Comparison of ENCODE assay signal across 8 cellular contexts in genomic region chr11:119144825-119145476, GRCh38. TPM values are rescaled to one million over a fixed set of nuclear protein-coding genes. Genes with fewer than 3 reads are reported as not detected.
DNase-seq lines count a peak whose midpoint lies in the region; ATAC-seq and TF ChIP-seq lines count a peak whose summit lies in the region.

No MANE protein-coding gene starts in this region.

- no peak overlapping the region for H4K8ac ChIP-seq in mesendoderm (ENCODE audit: low read depth, low read length)

- WGBS in SK-N-SH (ENCODE audit: low lambda C conversion rate) = 19% methylated on average over 6 of the region's 7 CpGs
- WGBS in endodermal cell (ENCODE audit: insufficient coverage in 1 of 2, insufficient read length in 1 of 2), 2 experiments = 36% methylated on average over 5 of the region's 7 CpGs; no CpG with 5 or more reads in 1 of the 2 experiments
- WGBS in mesendoderm (ENCODE audit: extremely low coverage, insufficient coverage, low lambda C conversion rate) = no CpG with 5 or more reads among the region's 7 CpGs

- no peaks in the 10 kb centered on the region for H3F3A ChIP-seq in Loucy (ENCODE audit: low read depth)
- H3F3A ChIP-seq in SK-N-SH (replicated peaks; ENCODE audit: insufficient read depth) = no peaks in the 10 kb centered on the region

- H3K4me1 ChIP-seq in Loucy (ENCODE audit: insufficient read depth, low read length, poor library complexity, severe bottlenecking) (peaks cover 12% of the 10 kb centered on the region), SK-N-SH (ENCODE audit: control insufficient read depth in 1 of 2, insufficient read depth in 2 of 2, low read depth in 1 of 2, low read length in 1 of 2) (peaks cover 0 to 13% of the 10 kb centered on the region in 2 experiments; a peak in 1 of 4 replicates), endodermal cell (ENCODE audit: control insufficient read depth, insufficient read depth, low read length) (peaks cover 8% of the 10 kb centered on the region), mesendoderm (ENCODE audit: control insufficient read depth, low read depth, low read length) (peaks cover 3% of the 10 kb centered on the region)

- no peak for TF ChIP-seq EP300 in SK-N-SH (IDR thresholded peaks at IDR 0.05; ENCODE audit: borderline replicate concordance in 1 of 2, low read depth in 1 of 2, low read length in 1 of 2)

- ATAC-seq in HG03378 (IDR thresholded peaks at IDR 0.05; ENCODE audit: unreplicated experiment) (no peak), GM21381 (IDR thresholded peaks at IDR 0.05; ENCODE audit: unreplicated experiment) (no peak)

- peak overlapping the region; percentile 56 for H3K56ac ChIP-seq in mesendoderm (ENCODE audit: low read length)

- no peak overlapping the region for H2AK5ac ChIP-seq in mesendoderm (ENCODE audit: low read length)

- no peaks in the 10 kb centered on the region for H3K9me2 ChIP-seq in Loucy (replicated peaks; ENCODE audit: low read depth, low read length)
- H3K9me2 ChIP-seq in SK-N-SH = no peaks in the 10 kb centered on the region

- TF ChIP-seq RAD21 in SK-N-SH (IDR thresholded peaks at IDR 0.05; ENCODE audit: low read length) = peak; percentile 68

- no peak overlapping the region for H2BK15ac ChIP-seq in mesendoderm (replicated peaks; ENCODE audit: low read depth)

- H3K27ac ChIP-seq in SK-N-SH (ENCODE audit: low read depth in 2 of 2, low read length in 1 of 2) (no peak overlapping the region), endodermal cell (ENCODE audit: low read depth, low read length) (no peak overlapping the region), mesendoderm (ENCODE audit: low read depth, low read length) (no peak overlapping the region)

- peaks cover 4% of the 10 kb centered on the region for H3K27me3 ChIP-seq in Loucy (ENCODE audit: insufficient read depth, low read length, poor library complexity, severe bottlenecking)
- no peaks in the 10 kb centered on the region; the same call in 1 of the 2 replicates for H3K27me3 ChIP-seq in SK-N-SH (ENCODE audit: insufficient read depth)
- peaks cover 21% of the 10 kb centered on the region for H3K27me3 ChIP-seq in endodermal cell (ENCODE audit: control insufficient read depth, insufficient read depth, low read length, poor library complexity, severe bottlenecking)
- peaks cover 1% of the 10 kb centered on the region for H3K27me3 ChIP-seq in mesendoderm (ENCODE audit: insufficient read depth, low read length, poor library complexity)

- H3K9ac ChIP-seq in Loucy (ENCODE audit: low read depth, low read length, poor library complexity, severe bottlenecking) (no peak overlapping the region), SK-N-SH (no peak overlapping the region), endodermal cell (ENCODE audit: extremely low read depth, low read length, poor library complexity, severe bottlenecking) (no peak overlapping the region), mesendoderm (ENCODE audit: low read length) (peak overlapping the region; percentile 30)

- H3K23ac ChIP-seq in mesendoderm (ENCODE audit: low read length) = no peak overlapping the region

- H3K4me2 ChIP-seq in Loucy (ENCODE audit: low read depth, low read length, poor library complexity, severe bottlenecking) = no peak overlapping the region
- H3K4me2 ChIP-seq in SK-N-SH = no peak overlapping the region
- no peak overlapping the region for H3K4me2 ChIP-seq in mesendoderm (ENCODE audit: low read length)

- TF ChIP-seq CTCF in GM12865 (IDR thresholded peaks at IDR 0.05; ENCODE audit: insufficient read depth, low read depth, low read length, missing control alignments) (peak; percentile 61), Loucy (conservative IDR thresholded peaks at IDR 0.05; ENCODE audit: low read length) (peak; percentile 64), SK-N-SH (IDR thresholded peaks at IDR 0.05) (peak; percentile 60), endodermal cell (conservative IDR thresholded peaks at IDR 0.05) (peak; percentile 83)

- H3K4me3 ChIP-seq in GM12865 (ENCODE audit: low read depth, low read length) = no peak overlapping the region
- H3K4me3 ChIP-seq in Loucy (ENCODE audit: low read length, poor library complexity, severe bottlenecking) = no peak overlapping the region
- H3K4me3 ChIP-seq in SK-N-SH (ENCODE audit: low read depth in 2 of 2, low read length in 1 of 2) = no peak overlapping the region
- H3K4me3 ChIP-seq in endodermal cell (ENCODE audit: low read length) = no peak overlapping the region
- H3K4me3 ChIP-seq in mesendoderm (ENCODE audit: low read length) = no peak overlapping the region

- H3K27me3 Mint-ChIP-seq in endodermal cell (ENCODE audit: insufficient read depth) = peaks cover 36% of the 10 kb centered on the region

- CTCF ChIA-PET in SK-N-SH (lab: Yijun Ruan, JAX) = interaction anchor here (0.6 to 4.7 kb wide), 30 partner anchors 8 to 429 kb away, joined by 3 to 35 read pairs (median 4); partner anchors contain the start of genes HINFP, MCAM, NHERF4 and NLRX1

- H3K9me3 ChIP-seq in Loucy (ENCODE audit: insufficient read depth, low read depth, low read length) (no peaks in the 10 kb centered on the region), SK-N-SH (no peaks in the 10 kb centered on the region), endodermal cell (ENCODE audit: control insufficient read depth, low read length) (no peaks in the 10 kb centered on the region)

- H3K4me1 Mint-ChIP-seq in endodermal cell = peaks cover 15% of the 10 kb centered on the region

- H3K36me3 Mint-ChIP-seq in endodermal cell (ENCODE audit: low read depth) = no peaks in the 10 kb centered on the region

- H3K18ac ChIP-seq in mesendoderm (ENCODE audit: low read length) = no peak overlapping the region

- H3K27ac Mint-ChIP-seq in endodermal cell = peak overlapping the region; percentile 26

- H3K4ac ChIP-seq in mesendoderm (ENCODE audit: low read depth, low read length) = no peak overlapping the region

- DNase-seq in AG08395 (ENCODE audit: low spot score) (peak; percentile 87), GM12865 (ENCODE audit: low read depth) (peak; percentile 77), SK-N-SH (peak; percentile 93), endodermal cell (peak; percentile 95), mesendoderm (peak; percentile 94)

- H3K79me2 ChIP-seq in Loucy (ENCODE audit: insufficient read depth, low read length) = no peaks in the 10 kb centered on the region
- no peaks in the 10 kb centered on the region for H3K79me2 ChIP-seq in SK-N-SH (ENCODE audit: insufficient read depth)
- no peaks in the 10 kb centered on the region for H3K79me2 ChIP-seq in mesendoderm (ENCODE audit: control insufficient read depth, insufficient read depth, low read length)

- H2BK5ac ChIP-seq in mesendoderm (ENCODE audit: low read length) = no peak overlapping the region

- H3K36me3 ChIP-seq in Loucy (ENCODE audit: insufficient read depth, low read length) (no peaks in the 10 kb centered on the region), SK-N-SH (replicated peaks in 1 of 2; ENCODE audit: control insufficient read depth in 1 of 2, insufficient read depth in 2 of 2, low read length in 1 of 2) (no peaks in the 10 kb centered on the region), endodermal cell (ENCODE audit: control insufficient read depth, insufficient read depth, low read length) (no peaks in the 10 kb centered on the region), mesendoderm (ENCODE audit: control insufficient read depth, insufficient read depth, low read length) (no peaks in the 10 kb centered on the region)

- no peak overlapping the region for H2BK120ac ChIP-seq in mesendoderm (ENCODE audit: low read depth, low read length)

- POLR2A ChIA-PET in SK-N-SH (lab: Yijun Ruan, JAX) = no interaction called here

- H4K20me1 ChIP-seq in Loucy (ENCODE audit: insufficient read depth, low read length, poor library complexity, severe bottlenecking) = no peaks in the 10 kb centered on the region
- H4K20me1 ChIP-seq in SK-N-SH (ENCODE audit: insufficient read depth) = no peaks in the 10 kb centered on the region

- H4K5ac ChIP-seq in mesendoderm (ENCODE audit: low read length) = no peak overlapping the region

- peak overlapping the region; percentile 55 for H2AFZ ChIP-seq in Loucy (ENCODE audit: low read length)
- no peak overlapping the region for H2AFZ ChIP-seq in SK-N-SH (ENCODE audit: low read depth)

- no peaks in the 10 kb centered on the region for H3K9me3 Mint-ChIP-seq in endodermal cell

- no peak overlapping the region for H3K4me3 Mint-ChIP-seq in endodermal cell

- H3K79me1 ChIP-seq in mesendoderm (ENCODE audit: low read length) = no peaks in the 10 kb centered on the region

RNA-seq across cellular contexts. Expression of gene ABCG4, which starts 3.9 kb away (rescaled TPM):
- 0.50 and 0.72 TPM in 2 replicates for polyA plus RNA-seq in SK-N-SH (2012; rRNA removed)
- polyA plus RNA-seq in SK-N-SH (2012; cell fraction: cytosol; rRNA removed) = 0.27 and 0.38 TPM in 2 replicates
- polyA plus RNA-seq in SK-N-SH (2012; cell fraction: nucleus; rRNA removed) = 2.5 and 3.0 TPM in 2 replicates
- 1 to 10 TPM; 1.5 to 1.8 TPM for total RNA-seq in endodermal cell
- 1.0 TPM for polyA plus RNA-seq in endodermal cell (2013, experiment 1 of 2)
- 0.83 TPM for polyA plus RNA-seq in endodermal cell (2013, experiment 2 of 2)
- 0.24 TPM for polyA plus RNA-seq in mesendoderm (2013, experiment 1 of 2)
- 0.22 TPM for polyA plus RNA-seq in mesendoderm (2013, experiment 2 of 2)

RNA-seq across cellular contexts. Expression of gene HINFP, which starts 23.6 kb away (rescaled TPM):
- polyA plus RNA-seq in SK-N-SH (2012; rRNA removed) = 21.8 and 36.1 TPM in 2 replicates
- 10.6 and 14.6 TPM in 2 replicates for polyA plus RNA-seq in SK-N-SH (2012; cell fraction: cytosol; rRNA removed)
- polyA plus RNA-seq in SK-N-SH (2012; cell fraction: nucleus; rRNA removed) = 113 and 143 TPM in 2 replicates
- 10 to 100 TPM; 43.8 to 44.8 TPM for total RNA-seq in endodermal cell
- 30.6 TPM for polyA plus RNA-seq in endodermal cell (2013, experiment 1 of 2)
- polyA plus RNA-seq in endodermal cell (2013, experiment 2 of 2) = 30.8 TPM
- 17.5 TPM for polyA plus RNA-seq in mesendoderm (2013, experiment 1 of 2)
- polyA plus RNA-seq in mesendoderm (2013, experiment 2 of 2) = 18.8 TPM

RNA-seq across cellular contexts. Expression of gene NLRX1, which starts 23.6 kb away (rescaled TPM):
- polyA plus RNA-seq in SK-N-SH (2012; rRNA removed) = 13.7 and 13.8 TPM in 2 replicates
- polyA plus RNA-seq in SK-N-SH (2012; cell fraction: cytosol; rRNA removed) = 4.3 and 8.4 TPM in 2 replicates
- 18.5 and 18.6 TPM in 2 replicates for polyA plus RNA-seq in SK-N-SH (2012; cell fraction: nucleus; rRNA removed)
- total RNA-seq in endodermal cell = 10 to 100 TPM; 21.8 to 29.6 TPM
- 11.7 TPM for polyA plus RNA-seq in endodermal cell (2013, experiment 1 of 2)
- 9.7 TPM for polyA plus RNA-seq in endodermal cell (2013, experiment 2 of 2)
- polyA plus RNA-seq in mesendoderm (2013, experiment 1 of 2) = 4.8 TPM
- polyA plus RNA-seq in mesendoderm (2013, experiment 2 of 2) = 4.5 TPM

RNA-seq across cellular contexts. Expression of gene C2CD2L, which starts 37.8 kb away (rescaled TPM):
- 7.6 and 8.6 TPM in 2 replicates for polyA plus RNA-seq in SK-N-SH (2012; rRNA removed)
- 3.5 and 5.3 TPM in 2 replicates for polyA plus RNA-seq in SK-N-SH (2012; cell fraction: cytosol; rRNA removed)
- polyA plus RNA-seq in SK-N-SH (2012; cell fraction: nucleus; rRNA removed) = 27.1 and 27.9 TPM in 2 replicates
- total RNA-seq in endodermal cell = 1 to 10 TPM; 2.4 to 3.1 TPM
- 6.7 TPM for polyA plus RNA-seq in endodermal cell (2013, experiment 1 of 2)
- 6.3 TPM for polyA plus RNA-seq in endodermal cell (2013, experiment 2 of 2)
- polyA plus RNA-seq in mesendoderm (2013, experiment 1 of 2) = 2.1 TPM
- polyA plus RNA-seq in mesendoderm (2013, experiment 2 of 2) = 2.0 TPM

RNA-seq across cellular contexts. Expression of gene NHERF4, which starts 40.3 kb away (rescaled TPM):
- polyA plus RNA-seq in SK-N-SH (2012; rRNA removed) = not detected in 2 replicates
- polyA plus RNA-seq in SK-N-SH (2012; cell fraction: cytosol; rRNA removed) = not detected in 2 replicates
- polyA plus RNA-seq in SK-N-SH (2012; cell fraction: nucleus; rRNA removed) = 0.05 and 0.17 TPM in 2 replicates
- total RNA-seq in endodermal cell = under 1 TPM; 0.11 to 0.97 TPM
- not detected for polyA plus RNA-seq in endodermal cell (2013, experiment 1 of 2)
- polyA plus RNA-seq in endodermal cell (2013, experiment 2 of 2) = 0.17 TPM
- polyA plus RNA-seq in mesendoderm (2013, experiment 1 of 2) = not detected
- not detected for polyA plus RNA-seq in mesendoderm (2013, experiment 2 of 2)
